In genomic region chr19:57269515-57270250, GRCh38 we compare ENCODE assay signal across 12 cellular contexts. TPM values are rescaled to one million over a fixed set of nuclear protein-coding genes. Genes with fewer than 3 reads are reported as not detected.
DNase-seq lines count a peak whose midpoint lies in the region; ATAC-seq and TF ChIP-seq lines count a peak whose summit lies in the region.
"Had no signal": no experiment of that assay in that cellular context is flagged by ENCODE, and none has a peak within 500 bp of the region (broad histone marks: within the 10 kb centered on the region; RNA-seq: fewer than 3 reads in every experiment).

No MANE protein-coding gene starts in this region.

- peaks cover 8% of the 10 kb centered on the region for H3K9me3 Mint-ChIP-seq in MCF 10A (ENCODE audit: unreplicated experiment)

- H3K4me1 ChIP-seq in breast epithelium: no peaks in the 10 kb centered on the region
- peaks cover 0 to 5% of the 10 kb centered on the region in 2 donors for H3K4me1 ChIP-seq in neuronal stem cell (ENCODE audit: control insufficient read depth in 2 of 2, insufficient read depth in 1 of 2, low read depth in 1 of 2, low read length in 2 of 2)

- no peak overlapping the region for H4K91ac ChIP-seq in neuronal stem cell (ENCODE audit: low read depth, low read length, poor library complexity)

- WGBS in neuronal stem cell (ENCODE audit: extremely low coverage in 2 of 2, insufficient read length in 2 of 2, insufficient replicate concordance in 1 of 2), 2 donors: no CpG with 5 or more reads among the region's 4 CpGs

- H3K27me3 ChIP-seq in breast epithelium: no peaks in the 10 kb centered on the region
- no peaks in the 10 kb centered on the region for H3K27me3 ChIP-seq in neuronal stem cell (ENCODE audit: control insufficient read depth in 3 of 3, insufficient read depth in 3 of 3, low read depth in 1 of 3, low read length in 3 of 3)

- no peaks in the 10 kb centered on the region for H3K79me1 ChIP-seq in neuronal stem cell (ENCODE audit: low read depth, low read length)

- no peak overlapping the region for H3K4ac ChIP-seq in neuronal stem cell (ENCODE audit: low read length)

- no peak overlapping the region for H3K9ac ChIP-seq in neuronal stem cell (ENCODE audit: low read depth, low read length, poor library complexity)

- H3K14ac ChIP-seq in neuronal stem cell (ENCODE audit: low read length): no peak overlapping the region

- peak overlapping the region; percentile 6 for H3K27ac Mint-ChIP-seq in MCF 10A (ENCODE audit: low read depth, unreplicated experiment)
- H3K27ac Mint-ChIP-seq: activated naive CD8-positive, alpha-beta T cell treated with anti-CD3 and anti-CD28 coated beads, Interleukin-2, amount 10 ng/mL, durations not matched to agents 7 days and 5 days had no signal

- no TSS peak for BruUV-seq in MCF 10A (replicated peaks; lab: Mats Ljungman, UMichigan)

- no peak overlapping the region for H3K4me2 ChIP-seq in neuronal stem cell (ENCODE audit: insufficient read depth, low read length, poor library complexity, severe bottlenecking)

- no peak overlapping the region for H3K27ac ChIP-seq in breast epithelium
- no peak overlapping the region for H3K27ac ChIP-seq in neuronal stem cell (replicated peaks; ENCODE audit: low read length)
- H3K27ac ChIP-seq: thoracic aorta had no signal

- H2BK5ac ChIP-seq in neuronal stem cell (ENCODE audit: low read length): no peak overlapping the region

- H3K4me1 Mint-ChIP-seq in MCF 10A (ENCODE audit: insufficient read depth, unreplicated experiment): peaks cover 9% of the 10 kb centered on the region

- H3K27me3 Mint-ChIP-seq in MCF 10A (ENCODE audit: insufficient read depth, unreplicated experiment): no peaks in the 10 kb centered on the region
- H3K27me3 Mint-ChIP-seq: activated naive CD8-positive, alpha-beta T cell treated with anti-CD3 and anti-CD28 coated beads, Interleukin-2, amount 10 ng/mL, durations not matched to agents 7 days and 5 days had no signal

- TF ChIP-seq POLR2A in breast epithelium (IDR thresholded peaks at IDR 0.05): no peak

- no peak overlapping the region for H2BK15ac ChIP-seq in neuronal stem cell (ENCODE audit: low read length)

- H3K4me3 Mint-ChIP-seq in MCF 10A (ENCODE audit: unreplicated experiment): no peak overlapping the region
- H3K4me3 Mint-ChIP-seq: activated naive CD8-positive, alpha-beta T cell treated with anti-CD3 and anti-CD28 coated beads, Interleukin-2, amount 10 ng/mL, durations not matched to agents 7 days and 5 days had no signal

- H2BK12ac ChIP-seq in neuronal stem cell (ENCODE audit: low read length): no peak overlapping the region

- ATAC-seq in esophagus mucosa (peak; percentile 82), HG02798 (IDR thresholded peaks at IDR 0.05; ENCODE audit: poor library complexity, unreplicated experiment) (no peak)

- no peak overlapping the region for H2BK120ac ChIP-seq in neuronal stem cell (ENCODE audit: low read depth, low read length)

- no peak overlapping the region for H3K18ac ChIP-seq in neuronal stem cell (ENCODE audit: low read length)

- H3K36me3 Mint-ChIP-seq in MCF 10A (ENCODE audit: insufficient read depth, unreplicated experiment): peaks cover 11% of the 10 kb centered on the region

- no peak overlapping the region for H4K8ac ChIP-seq in neuronal stem cell (ENCODE audit: low read depth, low read length)

- intact Hi-C loops in MCF 10A (cut with micrococcal nuclease) (no loop called here), breast epithelium (cut with DNase I; ENCODE audit: low total_unique reads) (no loop called here)

- H3K4me3 ChIP-seq in breast epithelium (no peak overlapping the region), neuronal stem cell (ENCODE audit: low read length in 2 of 2) (no peak overlapping the region)
- H3K4me3 ChIP-seq: thoracic aorta had no signal

- no peak overlapping the region for H2AFZ ChIP-seq in neuronal stem cell (ENCODE audit: low read length)

- DNase-seq in MCF 10A (ENCODE audit: unreplicated experiment) (peak; percentile 63), breast epithelium (ENCODE audit: low spot score in 2 of 2) (no peak), NCI-H226 (peak; percentile 33), stromal cell of bone marrow (ENCODE audit: low read depth) (peak; percentile 44), neuronal stem cell (ENCODE audit: low spot score) (no peak)
- DNase-seq in activated CD4-positive, alpha-beta T cell treated with anti-CD3 and anti-CD28 coated beads, Interleukin-2, amount 50 U/mL, for 1 hour: no peak
- DNase-seq: activated naive CD8-positive, alpha-beta T cell treated with anti-CD3 and anti-CD28 coated beads, Interleukin-2, amount 10 ng/mL, durations not matched to agents 7 days and 5 days had no signal

- TF ChIP-seq CTCF in MCF 10A (IDR thresholded peaks at IDR 0.05; ENCODE audit: unreplicated experiment) (no peak), breast epithelium (IDR thresholded peaks at IDR 0.05) (no peak)

- no peaks in the 10 kb centered on the region for H3K36me3 ChIP-seq in breast epithelium
- H3K36me3 ChIP-seq in neuronal stem cell (replicated peaks in 1 of 2; ENCODE audit: control insufficient read depth in 2 of 2, insufficient read depth in 2 of 2, low read length in 2 of 2): peaks cover 0 to 13% of the 10 kb centered on the region in 2 donors
- H3K36me3 ChIP-seq: thoracic aorta had no signal

- no peak overlapping the region for H2AK5ac ChIP-seq in neuronal stem cell (ENCODE audit: low read depth, low read length)

- POLR2A ChIA-PET in MCF 10A (lab: Yijun Ruan, JAX): no interaction called here

- no peak overlapping the region for H3K23ac ChIP-seq in neuronal stem cell (ENCODE audit: low read depth, low read length, poor library complexity)

- H3K9me3 ChIP-seq in breast epithelium: no peaks in the 10 kb centered on the region
- H3K9me3 ChIP-seq in neuronal stem cell (replicated peaks in 1 of 2; ENCODE audit: control insufficient read depth in 2 of 2, insufficient read depth in 1 of 2, low read depth in 1 of 2, low read length in 2 of 2): no peaks in the 10 kb centered on the region
- H3K9me3 ChIP-seq: thoracic aorta had no signal

- CTCF ChIA-PET in MCF 10A (lab: Yijun Ruan, JAX): interaction anchor here (0.7 kb wide), 1 partner anchor 27 kb away, joined by 4 read pairs; no protein-coding TSS in a partner anchor

RNA-seq across cellular contexts. Expression of gene ZNF460, which starts 10.6 kb away (rescaled TPM):
- 72.5 and 95.5 TPM in 2 replicates for total RNA-seq in MCF 10A (2022)
- total RNA-seq in breast epithelium: 100 to 1,000 TPM in 1 of 3 donors, 10 to 100 TPM in 2; 70.2 to 123 (median 88.5) TPM
- 68.7 TPM for total RNA-seq in esophagus mucosa
- 4.5 TPM for polyA plus RNA-seq in neuronal stem cell (2013, experiment 1 of 2)
- 5.6 TPM for polyA plus RNA-seq in neuronal stem cell (2013, experiment 2 of 2)

RNA-seq across cellular contexts. Expression of gene ZNF805, which starts 29.3 kb away (rescaled TPM):
- total RNA-seq in MCF 10A (2022): 11.8 and 12.2 TPM in 2 replicates
- 10 to 100 TPM; 17.0 to 29.9 (median 19.8) TPM for total RNA-seq in breast epithelium
- total RNA-seq in esophagus mucosa: 6.8 TPM
- 4.1 TPM for polyA plus RNA-seq in neuronal stem cell (2013, experiment 1 of 2)
- polyA plus RNA-seq in neuronal stem cell (2013, experiment 2 of 2): 4.5 TPM

RNA-seq across cellular contexts. Expression of gene AURKC, which starts 38.9 kb away (rescaled TPM):
- total RNA-seq in MCF 10A (2022) (0.93 and 1.2 TPM in 2 replicates), breast epithelium (1 to 10 TPM in 2 of 3 donors, under 1 TPM in 1; 0.64 to 3.4 (median 1.3) TPM), esophagus mucosa (1.1 TPM)
- 7.3 TPM for polyA plus RNA-seq in neuronal stem cell (2013, experiment 1 of 2)
- 7.1 TPM for polyA plus RNA-seq in neuronal stem cell (2013, experiment 2 of 2)
- total RNA-seq: SK-MEL-5, skeletal muscle tissue had no signal

RNA-seq across cellular contexts. Expression of gene ZNF543, which starts 50.6 kb away (rescaled TPM):
- total RNA-seq in MCF 10A (2022) (9.2 and 10.8 TPM in 2 replicates), breast epithelium (10 to 100 TPM in 1 of 3 donors, 1 to 10 TPM in 2; 6.7 to 14.8 (median 8.5) TPM), esophagus mucosa (4.5 TPM)
- 4.2 TPM for polyA plus RNA-seq in neuronal stem cell (2013, experiment 1 of 2)
- polyA plus RNA-seq in neuronal stem cell (2013, experiment 2 of 2): 4.7 TPM

Comparison
In these comparisons a context has a peak if more than half of its experiments do, and no peak if none do; other contexts are left out.
1. DNase-seq: peak in MCF 10A (single experiment), NCI-H226 (single experiment) and stromal cell of bone marrow (single experiment); none in breast epithelium (0 of 2), activated CD4-positive, alpha-beta T cell treated with anti-CD3 and anti-CD28 coated beads, Interleukin-2, amount 50 U/mL, for 1 hour (single experiment) and neuronal stem cell (single experiment).